In the genomic region with DNA sequence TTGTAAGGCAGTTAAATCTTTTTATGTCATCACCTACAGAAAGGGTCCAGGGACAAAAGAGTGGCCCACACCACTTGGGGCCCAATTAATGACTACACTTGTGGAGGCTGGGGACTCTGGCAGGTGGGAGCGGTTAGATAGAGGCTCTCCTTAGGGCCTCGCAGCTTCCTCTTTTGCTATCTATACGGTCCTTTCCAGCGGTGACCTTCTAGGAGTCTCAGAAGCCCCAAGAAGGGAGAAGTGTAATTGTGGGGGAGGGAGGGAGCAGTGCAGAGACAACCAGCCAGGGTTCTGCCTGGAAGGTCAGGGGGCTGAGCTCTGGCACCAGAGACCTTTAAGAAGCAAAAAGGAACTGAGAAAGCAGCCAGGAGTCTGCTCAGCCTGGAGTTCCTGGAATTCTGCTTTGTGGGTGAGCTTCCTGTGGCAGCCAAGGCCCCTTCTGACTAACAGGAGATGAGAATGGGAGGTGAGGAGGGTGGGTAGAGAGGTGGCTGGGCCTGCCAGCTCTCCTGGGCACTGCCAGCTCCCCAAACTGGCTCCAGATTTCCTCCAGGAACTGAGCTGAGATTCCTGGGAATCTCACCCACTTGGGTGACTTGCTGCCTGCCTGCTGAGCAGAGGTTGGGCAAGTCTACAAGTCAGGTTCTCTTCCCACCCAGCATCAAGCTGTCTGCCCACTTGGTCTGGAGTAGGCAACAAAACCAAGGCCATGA, we compare ENCODE assay signal across 1 cellular context.
TF ChIP-seq lines count a peak whose summit lies in the region.

No MANE protein-coding gene starts in this region.

TF ChIP-seq in K562, 482 proteins besides CTCF, POLR2A, EP300 and RAD21 (continued from another document and continues in another):
- TF ChIP-seq, protein P1, sequence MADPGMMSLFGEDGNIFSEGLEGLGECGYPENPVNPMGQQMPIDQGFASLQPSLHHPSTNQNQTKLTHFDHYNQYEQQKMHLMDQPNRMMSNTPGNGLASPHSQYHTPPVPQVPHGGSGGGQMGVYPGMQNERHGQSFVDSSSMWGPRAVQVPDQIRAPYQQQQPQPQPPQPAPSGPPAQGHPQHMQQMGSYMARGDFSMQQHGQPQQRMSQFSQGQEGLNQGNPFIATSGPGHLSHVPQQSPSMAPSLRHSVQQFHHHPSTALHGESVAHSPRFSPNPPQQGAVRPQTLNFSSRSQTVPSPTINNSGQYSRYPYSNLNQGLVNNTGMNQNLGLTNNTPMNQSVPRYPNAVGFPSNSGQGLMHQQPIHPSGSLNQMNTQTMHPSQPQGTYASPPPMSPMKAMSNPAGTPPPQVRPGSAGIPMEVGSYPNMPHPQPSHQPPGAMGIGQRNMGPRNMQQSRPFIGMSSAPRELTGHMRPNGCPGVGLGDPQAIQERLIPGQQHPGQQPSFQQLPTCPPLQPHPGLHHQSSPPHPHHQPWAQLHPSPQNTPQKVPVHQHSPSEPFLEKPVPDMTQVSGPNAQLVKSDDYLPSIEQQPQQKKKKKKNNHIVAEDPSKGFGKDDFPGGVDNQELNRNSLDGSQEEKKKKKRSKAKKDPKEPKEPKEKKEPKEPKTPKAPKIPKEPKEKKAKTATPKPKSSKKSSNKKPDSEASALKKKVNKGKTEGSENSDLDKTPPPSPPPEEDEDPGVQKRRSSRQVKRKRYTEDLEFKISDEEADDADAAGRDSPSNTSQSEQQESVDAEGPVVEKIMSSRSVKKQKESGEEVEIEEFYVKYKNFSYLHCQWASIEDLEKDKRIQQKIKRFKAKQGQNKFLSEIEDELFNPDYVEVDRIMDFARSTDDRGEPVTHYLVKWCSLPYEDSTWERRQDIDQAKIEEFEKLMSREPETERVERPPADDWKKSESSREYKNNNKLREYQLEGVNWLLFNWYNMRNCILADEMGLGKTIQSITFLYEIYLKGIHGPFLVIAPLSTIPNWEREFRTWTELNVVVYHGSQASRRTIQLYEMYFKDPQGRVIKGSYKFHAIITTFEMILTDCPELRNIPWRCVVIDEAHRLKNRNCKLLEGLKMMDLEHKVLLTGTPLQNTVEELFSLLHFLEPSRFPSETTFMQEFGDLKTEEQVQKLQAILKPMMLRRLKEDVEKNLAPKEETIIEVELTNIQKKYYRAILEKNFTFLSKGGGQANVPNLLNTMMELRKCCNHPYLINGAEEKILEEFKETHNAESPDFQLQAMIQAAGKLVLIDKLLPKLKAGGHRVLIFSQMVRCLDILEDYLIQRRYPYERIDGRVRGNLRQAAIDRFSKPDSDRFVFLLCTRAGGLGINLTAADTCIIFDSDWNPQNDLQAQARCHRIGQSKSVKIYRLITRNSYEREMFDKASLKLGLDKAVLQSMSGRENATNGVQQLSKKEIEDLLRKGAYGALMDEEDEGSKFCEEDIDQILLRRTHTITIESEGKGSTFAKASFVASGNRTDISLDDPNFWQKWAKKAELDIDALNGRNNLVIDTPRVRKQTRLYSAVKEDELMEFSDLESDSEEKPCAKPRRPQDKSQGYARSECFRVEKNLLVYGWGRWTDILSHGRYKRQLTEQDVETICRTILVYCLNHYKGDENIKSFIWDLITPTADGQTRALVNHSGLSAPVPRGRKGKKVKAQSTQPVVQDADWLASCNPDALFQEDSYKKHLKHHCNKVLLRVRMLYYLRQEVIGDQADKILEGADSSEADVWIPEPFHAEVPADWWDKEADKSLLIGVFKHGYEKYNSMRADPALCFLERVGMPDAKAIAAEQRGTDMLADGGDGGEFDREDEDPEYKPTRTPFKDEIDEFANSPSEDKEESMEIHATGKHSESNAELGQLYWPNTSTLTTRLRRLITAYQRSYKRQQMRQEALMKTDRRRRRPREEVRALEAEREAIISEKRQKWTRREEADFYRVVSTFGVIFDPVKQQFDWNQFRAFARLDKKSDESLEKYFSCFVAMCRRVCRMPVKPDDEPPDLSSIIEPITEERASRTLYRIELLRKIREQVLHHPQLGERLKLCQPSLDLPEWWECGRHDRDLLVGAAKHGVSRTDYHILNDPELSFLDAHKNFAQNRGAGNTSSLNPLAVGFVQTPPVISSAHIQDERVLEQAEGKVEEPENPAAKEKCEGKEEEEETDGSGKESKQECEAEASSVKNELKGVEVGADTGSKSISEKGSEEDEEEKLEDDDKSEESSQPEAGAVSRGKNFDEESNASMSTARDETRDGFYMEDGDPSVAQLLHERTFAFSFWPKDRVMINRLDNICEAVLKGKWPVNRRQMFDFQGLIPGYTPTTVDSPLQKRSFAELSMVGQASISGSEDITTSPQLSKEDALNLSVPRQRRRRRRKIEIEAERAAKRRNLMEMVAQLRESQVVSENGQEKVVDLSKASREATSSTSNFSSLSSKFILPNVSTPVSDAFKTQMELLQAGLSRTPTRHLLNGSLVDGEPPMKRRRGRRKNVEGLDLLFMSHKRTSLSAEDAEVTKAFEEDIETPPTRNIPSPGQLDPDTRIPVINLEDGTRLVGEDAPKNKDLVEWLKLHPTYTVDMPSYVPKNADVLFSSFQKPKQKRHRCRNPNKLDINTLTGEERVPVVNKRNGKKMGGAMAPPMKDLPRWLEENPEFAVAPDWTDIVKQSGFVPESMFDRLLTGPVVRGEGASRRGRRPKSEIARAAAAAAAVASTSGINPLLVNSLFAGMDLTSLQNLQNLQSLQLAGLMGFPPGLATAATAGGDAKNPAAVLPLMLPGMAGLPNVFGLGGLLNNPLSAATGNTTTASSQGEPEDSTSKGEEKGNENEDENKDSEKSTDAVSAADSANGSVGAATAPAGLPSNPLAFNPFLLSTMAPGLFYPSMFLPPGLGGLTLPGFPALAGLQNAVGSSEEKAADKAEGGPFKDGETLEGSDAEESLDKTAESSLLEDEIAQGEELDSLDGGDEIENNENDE (IDR thresholded peaks at IDR 0.05; ENCODE audit: low read depth, low read length) = no peak
- peak; percentile 69 for TF ChIP-seq NFIC (IDR thresholded peaks at IDR 0.05)
- peak; percentile 71 for TF ChIP-seq EGR1 (conservative IDR thresholded peaks at IDR 0.05)
- peak; percentile 92 for TF ChIP-seq TCF3 (CRISPR knock-in tag; IDR thresholded peaks at IDR 0.05)
- TF ChIP-seq SMAD1 (IDR thresholded peaks at IDR 0.05; ENCODE audit: low read depth, low read length, partially characterized antibody) = peak; percentile 45
- TF ChIP-seq TAL1 (IDR thresholded peaks at IDR 0.05) = peak; percentile 87
- peak; percentile 89 for TF ChIP-seq NCOR1 (IDR thresholded peaks at IDR 0.05)
- no peak for TF ChIP-seq EZH2 (IDR thresholded peaks at IDR 0.05; ENCODE audit: borderline replicate concordance, low read depth, low read length)
- TF ChIP-seq, protein P2, sequence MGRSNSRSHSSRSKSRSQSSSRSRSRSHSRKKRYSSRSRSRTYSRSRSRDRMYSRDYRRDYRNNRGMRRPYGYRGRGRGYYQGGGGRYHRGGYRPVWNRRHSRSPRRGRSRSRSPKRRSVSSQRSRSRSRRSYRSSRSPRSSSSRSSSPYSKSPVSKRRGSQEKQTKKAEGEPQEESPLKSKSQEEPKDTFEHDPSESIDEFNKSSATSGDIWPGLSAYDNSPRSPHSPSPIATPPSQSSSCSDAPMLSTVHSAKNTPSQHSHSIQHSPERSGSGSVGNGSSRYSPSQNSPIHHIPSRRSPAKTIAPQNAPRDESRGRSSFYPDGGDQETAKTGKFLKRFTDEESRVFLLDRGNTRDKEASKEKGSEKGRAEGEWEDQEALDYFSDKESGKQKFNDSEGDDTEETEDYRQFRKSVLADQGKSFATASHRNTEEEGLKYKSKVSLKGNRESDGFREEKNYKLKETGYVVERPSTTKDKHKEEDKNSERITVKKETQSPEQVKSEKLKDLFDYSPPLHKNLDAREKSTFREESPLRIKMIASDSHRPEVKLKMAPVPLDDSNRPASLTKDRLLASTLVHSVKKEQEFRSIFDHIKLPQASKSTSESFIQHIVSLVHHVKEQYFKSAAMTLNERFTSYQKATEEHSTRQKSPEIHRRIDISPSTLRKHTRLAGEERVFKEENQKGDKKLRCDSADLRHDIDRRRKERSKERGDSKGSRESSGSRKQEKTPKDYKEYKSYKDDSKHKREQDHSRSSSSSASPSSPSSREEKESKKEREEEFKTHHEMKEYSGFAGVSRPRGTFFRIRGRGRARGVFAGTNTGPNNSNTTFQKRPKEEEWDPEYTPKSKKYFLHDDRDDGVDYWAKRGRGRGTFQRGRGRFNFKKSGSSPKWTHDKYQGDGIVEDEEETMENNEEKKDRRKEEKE (IDR thresholded peaks at IDR 0.05; ENCODE audit: borderline replicate concordance in 1 of 2, control insufficient read depth in 1 of 2, low read depth in 2 of 2, low read length in 1 of 2) = 0 out of 4 replicates have a peak, but pooled peaks of 1 of the 2 experiments have one; percentile 35
- TF ChIP-seq WHSC1 (IDR thresholded peaks at IDR 0.05; ENCODE audit: low read length) = no peak
- TF ChIP-seq SMARCC2 (IDR thresholded peaks at IDR 0.05; ENCODE audit: low read depth) = peak; percentile 93
- peak in 1 of 2 experiments; percentile 64; a peak in 1 of 4 replicates for TF ChIP-seq ETV6 (IDR thresholded peaks at IDR 0.05; ENCODE audit: borderline replicate concordance in 1 of 2, low read depth in 2 of 2, low read length in 1 of 2)
- TF ChIP-seq ETV6 (CRISPR knock-in tag; IDR thresholded peaks at IDR 0.05; ENCODE audit: borderline replicate concordance) = no peak
- TF ChIP-seq, protein P3, sequence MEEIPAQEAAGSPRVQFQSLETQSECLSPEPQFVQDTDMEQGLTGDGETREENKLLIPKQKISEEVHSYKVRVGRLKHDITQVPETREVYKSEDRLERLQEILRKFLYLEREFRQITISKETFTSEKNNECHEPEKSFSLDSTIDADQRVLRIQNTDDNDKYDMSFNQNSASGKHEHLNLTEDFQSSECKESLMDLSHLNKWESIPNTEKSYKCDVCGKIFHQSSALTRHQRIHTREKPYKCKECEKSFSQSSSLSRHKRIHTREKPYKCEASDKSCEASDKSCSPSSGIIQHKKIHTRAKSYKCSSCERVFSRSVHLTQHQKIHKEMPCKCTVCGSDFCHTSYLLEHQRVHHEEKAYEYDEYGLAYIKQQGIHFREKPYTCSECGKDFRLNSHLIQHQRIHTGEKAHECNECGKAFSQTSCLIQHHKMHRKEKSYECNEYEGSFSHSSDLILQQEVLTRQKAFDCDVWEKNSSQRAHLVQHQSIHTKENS (CRISPR knock-in tag; IDR thresholded peaks at IDR 0.05) = no peak
- TF ChIP-seq, protein P4, sequence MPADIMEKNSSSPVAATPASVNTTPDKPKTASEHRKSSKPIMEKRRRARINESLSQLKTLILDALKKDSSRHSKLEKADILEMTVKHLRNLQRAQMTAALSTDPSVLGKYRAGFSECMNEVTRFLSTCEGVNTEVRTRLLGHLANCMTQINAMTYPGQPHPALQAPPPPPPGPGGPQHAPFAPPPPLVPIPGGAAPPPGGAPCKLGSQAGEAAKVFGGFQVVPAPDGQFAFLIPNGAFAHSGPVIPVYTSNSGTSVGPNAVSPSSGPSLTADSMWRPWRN (IDR thresholded peaks at IDR 0.05; ENCODE audit: low read depth) = peak; percentile 85
- no peak for TF ChIP-seq ERF (CRISPR knock-in tag; IDR thresholded peaks at IDR 0.05)
- TF ChIP-seq POLR2H (tag; IDR thresholded peaks at IDR 0.05; ENCODE audit: low read depth) = no peak
- no peak for TF ChIP-seq ZBTB8A (IDR thresholded peaks at IDR 0.05; ENCODE audit: partially characterized antibody)
- peak; percentile 50 to 54; a peak in 3 of 4 replicates for TF ChIP-seq NRF1 (conservative IDR thresholded peaks at IDR 0.05 in 1 of 2, IDR thresholded peaks at IDR 0.05 in 1 of 2)
- TF ChIP-seq ZNF134 (CRISPR knock-in tag; conservative IDR thresholded peaks at IDR 0.05) = no peak
- TF ChIP-seq EHMT2 (IDR thresholded peaks at IDR 0.05) = no peak; the same call in 1 of the 2 replicates
- TF ChIP-seq CBX3 (IDR thresholded peaks at IDR 0.05; ENCODE audit: borderline replicate concordance in 1 of 2, low read length in 2 of 2) = peak in 1 of 2 experiments; percentile 58; a peak in 1 of 3 replicates
- no peak for TF ChIP-seq POU5F1 (IDR thresholded peaks at IDR 0.05; ENCODE audit: borderline replicate concordance, low read depth, low read length, partially characterized antibody)
- TF ChIP-seq, protein P5, sequence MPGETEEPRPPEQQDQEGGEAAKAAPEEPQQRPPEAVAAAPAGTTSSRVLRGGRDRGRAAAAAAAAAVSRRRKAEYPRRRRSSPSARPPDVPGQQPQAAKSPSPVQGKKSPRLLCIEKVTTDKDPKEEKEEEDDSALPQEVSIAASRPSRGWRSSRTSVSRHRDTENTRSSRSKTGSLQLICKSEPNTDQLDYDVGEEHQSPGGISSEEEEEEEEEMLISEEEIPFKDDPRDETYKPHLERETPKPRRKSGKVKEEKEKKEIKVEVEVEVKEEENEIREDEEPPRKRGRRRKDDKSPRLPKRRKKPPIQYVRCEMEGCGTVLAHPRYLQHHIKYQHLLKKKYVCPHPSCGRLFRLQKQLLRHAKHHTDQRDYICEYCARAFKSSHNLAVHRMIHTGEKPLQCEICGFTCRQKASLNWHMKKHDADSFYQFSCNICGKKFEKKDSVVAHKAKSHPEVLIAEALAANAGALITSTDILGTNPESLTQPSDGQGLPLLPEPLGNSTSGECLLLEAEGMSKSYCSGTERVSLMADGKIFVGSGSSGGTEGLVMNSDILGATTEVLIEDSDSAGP (CRISPR knock-in tag; IDR thresholded peaks at IDR 0.05) = no peak
- peak; percentile 15; the same call in 1 of the 2 replicates for TF ChIP-seq ELF1 (tag; IDR thresholded peaks at IDR 0.05)
- 0 out of 2 replicates have a peak, but pooled peaks have one; percentile 34 for TF ChIP-seq FOXJ2 (tag; IDR thresholded peaks at IDR 0.05)
- TF ChIP-seq, protein P6, sequence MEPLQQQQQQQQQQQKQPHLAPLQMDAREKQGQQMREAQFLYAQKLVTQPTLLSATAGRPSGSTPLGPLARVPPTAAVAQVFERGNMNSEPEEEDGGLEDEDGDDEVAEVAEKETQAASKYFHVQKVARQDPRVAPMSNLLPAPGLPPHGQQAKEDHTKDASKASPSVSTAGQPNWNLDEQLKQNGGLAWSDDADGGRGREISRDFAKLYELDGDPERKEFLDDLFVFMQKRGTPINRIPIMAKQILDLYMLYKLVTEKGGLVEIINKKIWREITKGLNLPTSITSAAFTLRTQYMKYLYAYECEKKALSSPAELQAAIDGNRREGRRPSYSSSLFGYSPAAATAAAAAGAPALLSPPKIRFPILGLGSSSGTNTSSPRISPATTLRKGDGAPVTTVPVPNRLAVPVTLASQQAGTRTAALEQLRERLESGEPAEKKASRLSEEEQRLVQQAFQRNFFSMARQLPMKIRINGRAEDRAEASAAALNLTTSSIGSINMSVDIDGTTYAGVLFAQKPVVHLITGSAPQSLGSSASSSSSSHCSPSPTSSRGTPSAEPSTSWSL (CRISPR knock-in tag; IDR thresholded peaks at IDR 0.05; ENCODE audit: borderline replicate concordance) = peak; percentile 49; the same call in 1 of the 2 replicates
- 0 out of 2 replicates have a peak, but pooled peaks have one; percentile 14 for TF ChIP-seq MEF2A (IDR thresholded peaks at IDR 0.05; ENCODE audit: control insufficient read depth, low read depth, low read length)
- TF ChIP-seq, protein P7, sequence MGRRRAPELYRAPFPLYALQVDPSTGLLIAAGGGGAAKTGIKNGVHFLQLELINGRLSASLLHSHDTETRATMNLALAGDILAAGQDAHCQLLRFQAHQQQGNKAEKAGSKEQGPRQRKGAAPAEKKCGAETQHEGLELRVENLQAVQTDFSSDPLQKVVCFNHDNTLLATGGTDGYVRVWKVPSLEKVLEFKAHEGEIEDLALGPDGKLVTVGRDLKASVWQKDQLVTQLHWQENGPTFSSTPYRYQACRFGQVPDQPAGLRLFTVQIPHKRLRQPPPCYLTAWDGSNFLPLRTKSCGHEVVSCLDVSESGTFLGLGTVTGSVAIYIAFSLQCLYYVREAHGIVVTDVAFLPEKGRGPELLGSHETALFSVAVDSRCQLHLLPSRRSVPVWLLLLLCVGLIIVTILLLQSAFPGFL (CRISPR knock-in tag; IDR thresholded peaks at IDR 0.05) = 0 out of 2 replicates have a peak, but pooled peaks have one; percentile 61
- TF ChIP-seq ZNF146 (CRISPR knock-in tag; IDR thresholded peaks at IDR 0.05; ENCODE audit: unreplicated experiment) = no peak
- no peak for TF ChIP-seq FOXA1 (IDR thresholded peaks at IDR 0.05; ENCODE audit: borderline replicate concordance)
- TF ChIP-seq ZNF41 (CRISPR knock-in tag; conservative IDR thresholded peaks at IDR 0.05) = 0 out of 2 replicates have a peak, but pooled peaks have one; percentile 32
- no peak for TF ChIP-seq RHOXF2B (CRISPR knock-in tag; conservative IDR thresholded peaks at IDR 0.05)
- TF ChIP-seq LEF1 (IDR thresholded peaks at IDR 0.05) = peak; percentile 92
- no peak for TF ChIP-seq PTTG1 (tag; IDR thresholded peaks at IDR 0.05; ENCODE audit: low read depth)
